Comparison of ENCODE assay signal across 1 cellular context in genomic region chr19:48470281-48470680, GRCh38.
TF ChIP-seq lines count a peak whose summit lies in the region.

No MANE protein-coding gene starts in this region.

TF ChIP-seq in HCT116, 20 proteins besides CTCF, POLR2A, EP300 and RAD21 (continued from another document):
- TF ChIP-seq, protein P1, sequence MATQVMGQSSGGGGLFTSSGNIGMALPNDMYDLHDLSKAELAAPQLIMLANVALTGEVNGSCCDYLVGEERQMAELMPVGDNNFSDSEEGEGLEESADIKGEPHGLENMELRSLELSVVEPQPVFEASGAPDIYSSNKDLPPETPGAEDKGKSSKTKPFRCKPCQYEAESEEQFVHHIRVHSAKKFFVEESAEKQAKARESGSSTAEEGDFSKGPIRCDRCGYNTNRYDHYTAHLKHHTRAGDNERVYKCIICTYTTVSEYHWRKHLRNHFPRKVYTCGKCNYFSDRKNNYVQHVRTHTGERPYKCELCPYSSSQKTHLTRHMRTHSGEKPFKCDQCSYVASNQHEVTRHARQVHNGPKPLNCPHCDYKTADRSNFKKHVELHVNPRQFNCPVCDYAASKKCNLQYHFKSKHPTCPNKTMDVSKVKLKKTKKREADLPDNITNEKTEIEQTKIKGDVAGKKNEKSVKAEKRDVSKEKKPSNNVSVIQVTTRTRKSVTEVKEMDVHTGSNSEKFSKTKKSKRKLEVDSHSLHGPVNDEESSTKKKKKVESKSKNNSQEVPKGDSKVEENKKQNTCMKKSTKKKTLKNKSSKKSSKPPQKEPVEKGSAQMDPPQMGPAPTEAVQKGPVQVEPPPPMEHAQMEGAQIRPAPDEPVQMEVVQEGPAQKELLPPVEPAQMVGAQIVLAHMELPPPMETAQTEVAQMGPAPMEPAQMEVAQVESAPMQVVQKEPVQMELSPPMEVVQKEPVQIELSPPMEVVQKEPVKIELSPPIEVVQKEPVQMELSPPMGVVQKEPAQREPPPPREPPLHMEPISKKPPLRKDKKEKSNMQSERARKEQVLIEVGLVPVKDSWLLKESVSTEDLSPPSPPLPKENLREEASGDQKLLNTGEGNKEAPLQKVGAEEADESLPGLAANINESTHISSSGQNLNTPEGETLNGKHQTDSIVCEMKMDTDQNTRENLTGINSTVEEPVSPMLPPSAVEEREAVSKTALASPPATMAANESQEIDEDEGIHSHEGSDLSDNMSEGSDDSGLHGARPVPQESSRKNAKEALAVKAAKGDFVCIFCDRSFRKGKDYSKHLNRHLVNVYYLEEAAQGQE (IDR thresholded peaks at IDR 0.05; ENCODE audit: low read depth): no peak
- TF ChIP-seq JUND (IDR thresholded peaks at IDR 0.05): no peak
- TF ChIP-seq ZNF274 (IDR thresholded peaks at IDR 0.05; ENCODE audit: low read depth, low read length): no peak
- TF ChIP-seq EZH2 (IDR thresholded peaks at IDR 0.05): no peak
- TF ChIP-seq POLR2AphosphoS5 (IDR thresholded peaks at IDR 0.05; ENCODE audit: low read depth, low read length): no peak
- no peak for TF ChIP-seq ELF1 (IDR thresholded peaks at IDR 0.05; ENCODE audit: borderline replicate concordance, low read depth)
- TF ChIP-seq, protein P2, sequence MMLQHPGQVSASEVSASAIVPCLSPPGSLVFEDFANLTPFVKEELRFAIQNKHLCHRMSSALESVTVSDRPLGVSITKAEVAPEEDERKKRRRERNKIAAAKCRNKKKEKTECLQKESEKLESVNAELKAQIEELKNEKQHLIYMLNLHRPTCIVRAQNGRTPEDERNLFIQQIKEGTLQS (IDR thresholded peaks at IDR 0.05): no peak
- TF ChIP-seq CBX3 (IDR thresholded peaks at IDR 0.05; ENCODE audit: low read depth): no peak
- no peak for TF ChIP-seq TCF7L2 (IDR thresholded peaks at IDR 0.05; ENCODE audit: borderline replicate concordance, extremely low read depth, insufficient read depth, insufficient read length)
- no peak for TF ChIP-seq YY1 (IDR thresholded peaks at IDR 0.05; ENCODE audit: extremely low read depth, insufficient replicate concordance, low read depth, low read length)
- no peak for TF ChIP-seq CEBPB (IDR thresholded peaks at IDR 0.05; ENCODE audit: low read depth)
- TF ChIP-seq ZBTB33 (IDR thresholded peaks at IDR 0.05; ENCODE audit: extremely low read depth, insufficient replicate concordance, low read length): no peak
- TF ChIP-seq SP1 (IDR thresholded peaks at IDR 0.05; ENCODE audit: low read depth): no peak
- TF ChIP-seq, protein P3, sequence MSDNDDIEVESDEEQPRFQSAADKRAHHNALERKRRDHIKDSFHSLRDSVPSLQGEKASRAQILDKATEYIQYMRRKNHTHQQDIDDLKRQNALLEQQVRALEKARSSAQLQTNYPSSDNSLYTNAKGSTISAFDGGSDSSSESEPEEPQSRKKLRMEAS (IDR thresholded peaks at IDR 0.05): no peak
- no peak for TF ChIP-seq EGR1 (IDR thresholded peaks at IDR 0.05; ENCODE audit: low read depth)
